Comparison of ENCODE assay signal across 1 cellular context in the genomic region with DNA sequence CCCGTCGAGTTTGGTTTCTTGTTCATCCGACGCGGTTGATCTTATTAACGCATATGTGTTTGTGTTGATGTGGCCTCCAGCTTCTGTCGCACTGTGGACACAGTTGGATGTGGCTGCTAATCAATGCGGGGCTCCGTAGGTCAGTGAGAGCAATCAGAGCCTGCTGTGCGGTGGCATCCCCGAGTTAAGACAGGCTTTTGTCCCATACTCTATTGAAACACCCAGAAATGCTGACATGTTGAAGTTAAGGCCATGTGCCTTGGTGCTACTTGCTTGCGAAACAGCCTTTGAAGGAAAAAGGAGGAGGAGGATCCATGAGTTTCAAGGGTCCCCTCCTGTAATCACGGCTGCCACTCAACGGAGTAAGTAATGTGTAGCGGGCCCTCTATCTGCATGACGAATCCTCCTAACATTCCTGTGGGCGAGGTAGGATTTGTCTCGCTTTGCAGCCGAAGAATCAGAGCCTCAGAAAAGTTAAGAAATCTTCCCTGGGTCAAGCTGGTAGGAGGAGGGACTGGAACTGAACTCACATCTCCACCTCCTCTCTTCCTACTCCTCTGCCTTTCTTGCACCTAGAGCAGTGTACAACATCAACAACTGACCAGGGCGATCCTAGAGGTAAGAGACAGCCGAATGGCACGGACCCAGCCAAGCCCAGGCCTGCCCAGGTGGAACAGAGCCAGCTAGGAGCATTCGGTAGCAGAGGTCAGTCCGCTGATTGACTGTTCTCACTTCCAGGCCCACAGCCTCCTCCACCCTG.
TF ChIP-seq lines count a peak whose summit lies in the region.

No MANE protein-coding gene starts in this region.

TF ChIP-seq in SK-N-SH, 30 proteins besides CTCF, POLR2A, EP300 and RAD21:
- TF ChIP-seq GATA2 (CRISPR knock-in tag; IDR thresholded peaks at IDR 0.05) (no peak), MEF2A (IDR thresholded peaks at IDR 0.05; ENCODE audit: borderline replicate concordance, low read depth) (no peak), POLR2AphosphoS5 (IDR thresholded peaks at IDR 0.05; ENCODE audit: low read depth, low read length) (no peak), FOXM1 (IDR thresholded peaks at IDR 0.05; ENCODE audit: low read depth) (no peak), GABPA (IDR thresholded peaks at IDR 0.05; ENCODE audit: low read depth) (no peak)
